Comparison of ENCODE assay signal across 17 cellular contexts in genomic region chr13:102556806-102557205, GRCh38.
"Had no signal": no experiment of that assay in that cellular context is flagged by ENCODE, and none has a peak within 500 bp of the region (broad histone marks: within the 10 kb centered on the region; RNA-seq: fewer than 3 reads in every experiment).

No MANE protein-coding gene starts in this region.

- H3K27me3 ChIP-seq: colonic mucosa, heart left ventricle, sigmoid colon, transverse colon had no signal

- H3K9me3 ChIP-seq: colonic mucosa, prostate gland, sigmoid colon, transverse colon had no signal

- H3K27ac ChIP-seq: colonic mucosa, heart left ventricle, prostate gland, sigmoid colon, transverse colon had no signal

- H3K4me3 ChIP-seq: colonic mucosa, heart left ventricle, prostate gland, sigmoid colon, transverse colon had no signal

- ATAC-seq: activated CD8-positive, alpha-beta T cell treated with anti-CD3 and anti-CD28 coated beads, Interleukin-2, amount 10 ng/mL, durations not matched to agents 7 days and 5 days; heart left ventricle; natural killer cell had no signal

- FAIRE-seq: astrocyte, endothelial cell of umbilical vein had no signal

- H3K36me3 ChIP-seq: colonic mucosa, heart left ventricle, prostate gland, sigmoid colon, transverse colon had no signal

- DNase-seq: activated CD4-positive, alpha-beta T cell treated with anti-CD3 and anti-CD28 coated beads for 48 hours; activated CD8-positive, alpha-beta memory T cell treated with anti-CD3 and anti-CD28 coated beads, Interleukin-2, amount 50 U/mL, for 48 hours; activated CD8-positive, alpha-beta T cell treated with anti-CD3 and anti-CD28 coated beads, Interleukin-2, amount 10 ng/mL, durations not matched to agents 7 days and 5 days; activated naive CD4-positive, alpha-beta T cell treated with Interleukin-2 at 50 U/mL for 16 hours; colonic mucosa; foreskin melanocyte; heart left ventricle; natural killer cell; nucleus accumbens; sigmoid colon; stimulated activated CD4-positive, alpha-beta T cell treated with anti-CD3 and anti-CD28 coated beads, Interleukin-2, amount 100 ng/mL, for 24 hours; stimulated activated naive CD4-positive, alpha-beta T cell; substantia nigra; transverse colon had no signal

- H3K4me1 ChIP-seq: colonic mucosa, heart left ventricle, prostate gland, sigmoid colon, transverse colon had no signal
